1 cellular context compared by ENCODE assay signal in genomic region chr20:44208770-44209169, GRCh38.
TF ChIP-seq lines count a peak whose summit lies in the region.

No MANE protein-coding gene starts in this region.

TF ChIP-seq in HepG2, 621 proteins besides CTCF, POLR2A, EP300 and RAD21 (continued from another document and continues in another):
- no peak for TF ChIP-seq PRDM4 (CRISPR knock-in tag; IDR thresholded peaks at IDR 0.05; ENCODE audit: borderline replicate concordance)
- TF ChIP-seq, protein P1, sequence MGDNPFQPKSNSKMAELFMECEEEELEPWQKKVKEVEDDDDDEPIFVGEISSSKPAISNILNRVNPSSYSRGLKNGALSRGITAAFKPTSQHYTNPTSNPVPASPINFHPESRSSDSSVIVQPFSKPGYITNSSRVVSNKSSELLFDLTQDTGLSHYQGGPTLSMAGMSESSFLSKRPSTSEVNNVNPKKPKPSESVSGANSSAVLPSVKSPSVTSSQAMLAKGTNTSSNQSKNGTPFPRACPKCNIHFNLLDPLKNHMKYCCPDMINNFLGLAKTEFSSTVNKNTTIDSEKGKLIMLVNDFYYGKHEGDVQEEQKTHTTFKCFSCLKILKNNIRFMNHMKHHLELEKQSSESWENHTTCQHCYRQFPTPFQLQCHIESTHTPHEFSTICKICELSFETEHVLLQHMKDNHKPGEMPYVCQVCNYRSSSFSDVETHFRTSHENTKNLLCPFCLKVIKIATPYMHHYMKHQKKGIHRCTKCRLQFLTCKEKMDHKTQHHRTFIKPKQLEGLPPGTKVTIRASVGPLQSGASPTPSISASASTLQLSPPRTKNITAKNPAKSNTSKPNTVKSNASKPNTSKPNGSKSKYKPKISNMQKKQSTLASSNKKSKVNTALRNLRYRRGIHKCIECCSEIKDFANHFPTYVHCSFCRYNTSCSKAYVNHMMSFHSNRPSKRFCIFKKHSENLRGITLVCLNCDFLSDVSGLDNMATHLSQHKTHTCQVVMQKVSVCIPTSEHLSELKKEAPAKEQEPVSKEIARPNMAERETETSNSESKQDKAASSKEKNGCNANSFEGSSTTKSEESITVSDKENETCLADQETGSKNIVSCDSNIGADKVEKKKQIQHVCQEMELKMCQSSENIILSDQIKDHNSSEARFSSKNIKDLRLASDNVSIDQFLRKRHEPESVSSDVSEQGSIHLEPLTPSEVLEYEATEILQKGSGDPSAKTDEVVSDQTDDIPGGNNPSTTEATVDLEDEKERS (CRISPR knock-in tag; IDR thresholded peaks at IDR 0.05): no peak
- no peak for TF ChIP-seq ZNF207 (IDR thresholded peaks at IDR 0.05; ENCODE audit: borderline replicate concordance)
- peak; percentile 68; the same call in 1 of the 2 replicates for TF ChIP-seq ARID4A (CRISPR knock-in tag; IDR thresholded peaks at IDR 0.05; ENCODE audit: borderline replicate concordance)
- peak; percentile 93; the same call in 2 of the 3 replicates for TF ChIP-seq MXI1 (IDR thresholded peaks at IDR 0.05; ENCODE audit: borderline replicate concordance, low read depth, low read length)
- no peak for TF ChIP-seq TEAD2 (CRISPR knock-in tag; IDR thresholded peaks at IDR 0.05)
- no peak for TF ChIP-seq ZNF724P (CRISPR knock-in tag; IDR thresholded peaks at IDR 0.05; ENCODE audit: borderline replicate concordance)
- no peak for TF ChIP-seq DR1 (CRISPR knock-in tag; IDR thresholded peaks at IDR 0.05)
- TF ChIP-seq TARDBP (CRISPR knock-in tag; IDR thresholded peaks at IDR 0.05): 0 out of 2 replicates have a peak, but pooled peaks have one; percentile 26
- TF ChIP-seq KDM6A (CRISPR knock-in tag; IDR thresholded peaks at IDR 0.05; ENCODE audit: low read depth): no peak; the same call in 1 of the 2 replicates
- no peak for TF ChIP-seq TOE1 (CRISPR knock-in tag; IDR thresholded peaks at IDR 0.05)
- no peak for TF ChIP-seq NR2F2 (IDR thresholded peaks at IDR 0.05; ENCODE audit: borderline replicate concordance, low read depth)
- no peak for TF ChIP-seq NFYB (CRISPR knock-in tag; IDR thresholded peaks at IDR 0.05)
- TF ChIP-seq ZNF253 (CRISPR knock-in tag; IDR thresholded peaks at IDR 0.05; ENCODE audit: borderline replicate concordance): no peak
- no peak for TF ChIP-seq STAT6 (CRISPR knock-in tag; IDR thresholded peaks at IDR 0.05; ENCODE audit: borderline replicate concordance)
- TF ChIP-seq ZFP82 (CRISPR knock-in tag; IDR thresholded peaks at IDR 0.05; ENCODE audit: borderline replicate concordance): no peak
- peak; percentile 99 for TF ChIP-seq SAP130 (CRISPR knock-in tag; IDR thresholded peaks at IDR 0.05; ENCODE audit: low read depth)
- TF ChIP-seq, protein P2, sequence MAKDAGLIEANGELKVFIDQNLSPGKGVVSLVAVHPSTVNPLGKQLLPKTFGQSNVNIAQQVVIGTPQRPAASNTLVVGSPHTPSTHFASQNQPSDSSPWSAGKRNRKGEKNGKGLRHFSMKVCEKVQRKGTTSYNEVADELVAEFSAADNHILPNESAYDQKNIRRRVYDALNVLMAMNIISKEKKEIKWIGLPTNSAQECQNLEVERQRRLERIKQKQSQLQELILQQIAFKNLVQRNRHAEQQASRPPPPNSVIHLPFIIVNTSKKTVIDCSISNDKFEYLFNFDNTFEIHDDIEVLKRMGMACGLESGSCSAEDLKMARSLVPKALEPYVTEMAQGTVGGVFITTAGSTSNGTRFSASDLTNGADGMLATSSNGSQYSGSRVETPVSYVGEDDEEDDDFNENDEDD (CRISPR knock-in tag; IDR thresholded peaks at IDR 0.05; ENCODE audit: borderline replicate concordance): no peak; the same call in 1 of the 2 replicates
- TF ChIP-seq CREB1 (IDR thresholded peaks at IDR 0.05): no peak
- TF ChIP-seq CREB1 (CRISPR knock-in tag; IDR thresholded peaks at IDR 0.05): no peak
- TF ChIP-seq ZNF343 (CRISPR knock-in tag; IDR thresholded peaks at IDR 0.05): no peak
- TF ChIP-seq ZNF784 (CRISPR knock-in tag; IDR thresholded peaks at IDR 0.05; ENCODE audit: borderline replicate concordance): no peak
- no peak for TF ChIP-seq SIX1 (CRISPR knock-in tag; IDR thresholded peaks at IDR 0.05; ENCODE audit: borderline replicate concordance)
- TF ChIP-seq ZNF30 (CRISPR knock-in tag; IDR thresholded peaks at IDR 0.05): no peak
- TF ChIP-seq, protein P3, sequence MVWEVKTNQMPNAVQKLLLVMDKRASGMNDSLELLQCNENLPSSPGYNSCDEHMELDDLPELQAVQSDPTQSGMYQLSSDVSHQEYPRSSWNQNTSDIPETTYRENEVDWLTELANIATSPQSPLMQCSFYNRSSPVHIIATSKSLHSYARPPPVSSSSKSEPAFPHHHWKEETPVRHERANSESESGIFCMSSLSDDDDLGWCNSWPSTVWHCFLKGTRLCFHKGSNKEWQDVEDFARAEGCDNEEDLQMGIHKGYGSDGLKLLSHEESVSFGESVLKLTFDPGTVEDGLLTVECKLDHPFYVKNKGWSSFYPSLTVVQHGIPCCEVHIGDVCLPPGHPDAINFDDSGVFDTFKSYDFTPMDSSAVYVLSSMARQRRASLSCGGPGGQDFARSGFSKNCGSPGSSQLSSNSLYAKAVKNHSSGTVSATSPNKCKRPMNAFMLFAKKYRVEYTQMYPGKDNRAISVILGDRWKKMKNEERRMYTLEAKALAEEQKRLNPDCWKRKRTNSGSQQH (CRISPR knock-in tag; IDR thresholded peaks at IDR 0.05; ENCODE audit: low read depth): no peak
- no peak for TF ChIP-seq FOXK1 (CRISPR knock-in tag; IDR thresholded peaks at IDR 0.05; ENCODE audit: borderline replicate concordance, low read depth)
- TF ChIP-seq ZNF703 (CRISPR knock-in tag; IDR thresholded peaks at IDR 0.05; ENCODE audit: borderline replicate concordance): no peak
- TF ChIP-seq KAT7 (CRISPR knock-in tag; IDR thresholded peaks at IDR 0.05; ENCODE audit: borderline replicate concordance): peak; percentile 82; the same call in 1 of the 2 replicates
- no peak for TF ChIP-seq ZNF782 (CRISPR knock-in tag; IDR thresholded peaks at IDR 0.05; ENCODE audit: borderline replicate concordance)
- TF ChIP-seq NFKBIZ (CRISPR knock-in tag; IDR thresholded peaks at IDR 0.05): no peak
- TF ChIP-seq HMG20B (CRISPR knock-in tag; conservative IDR thresholded peaks at IDR 0.05): no peak
- no peak for TF ChIP-seq ADNP (CRISPR knock-in tag; IDR thresholded peaks at IDR 0.05)
- TF ChIP-seq BRD4 (CRISPR knock-in tag; IDR thresholded peaks at IDR 0.05): no peak
- TF ChIP-seq CREM (IDR thresholded peaks at IDR 0.05): no peak
- no peak for TF ChIP-seq CREM (CRISPR knock-in tag; IDR thresholded peaks at IDR 0.05)
- TF ChIP-seq KLF12 (CRISPR knock-in tag; IDR thresholded peaks at IDR 0.05; ENCODE audit: borderline replicate concordance): no peak
- TF ChIP-seq ZKSCAN1 (IDR thresholded peaks at IDR 0.05; ENCODE audit: low read length): peak; percentile 27; the same call in 1 of the 2 replicates
- no peak for TF ChIP-seq GABPA (IDR thresholded peaks at IDR 0.05; ENCODE audit: low read depth, low read length)
- peak; percentile 23; the same call in 1 of the 2 replicates for TF ChIP-seq GABPA (CRISPR knock-in tag; IDR thresholded peaks at IDR 0.05; ENCODE audit: low read depth)
- TF ChIP-seq, protein P4, sequence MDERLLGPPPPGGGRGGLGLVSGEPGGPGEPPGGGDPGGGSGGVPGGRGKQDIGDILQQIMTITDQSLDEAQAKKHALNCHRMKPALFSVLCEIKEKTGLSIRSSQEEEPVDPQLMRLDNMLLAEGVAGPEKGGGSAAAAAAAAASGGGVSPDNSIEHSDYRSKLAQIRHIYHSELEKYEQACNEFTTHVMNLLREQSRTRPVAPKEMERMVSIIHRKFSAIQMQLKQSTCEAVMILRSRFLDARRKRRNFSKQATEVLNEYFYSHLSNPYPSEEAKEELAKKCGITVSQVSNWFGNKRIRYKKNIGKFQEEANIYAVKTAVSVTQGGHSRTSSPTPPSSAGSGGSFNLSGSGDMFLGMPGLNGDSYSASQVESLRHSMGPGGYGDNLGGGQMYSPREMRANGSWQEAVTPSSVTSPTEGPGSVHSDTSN (CRISPR knock-in tag; IDR thresholded peaks at IDR 0.05): no peak
- no peak for TF ChIP-seq HNRNPUL1 (IDR thresholded peaks at IDR 0.05; ENCODE audit: low read depth, low read length)
- peak; percentile 39; the same call in 1 of the 2 replicates for TF ChIP-seq HDAC1 (CRISPR knock-in tag; IDR thresholded peaks at IDR 0.05)
- 0 out of 2 replicates have a peak, but pooled peaks have one; percentile 57 for TF ChIP-seq ZNF614 (CRISPR knock-in tag; IDR thresholded peaks at IDR 0.05; ENCODE audit: borderline replicate concordance)
- no peak for TF ChIP-seq SP2 (CRISPR knock-in tag; IDR thresholded peaks at IDR 0.05)
- TF ChIP-seq, protein P5, sequence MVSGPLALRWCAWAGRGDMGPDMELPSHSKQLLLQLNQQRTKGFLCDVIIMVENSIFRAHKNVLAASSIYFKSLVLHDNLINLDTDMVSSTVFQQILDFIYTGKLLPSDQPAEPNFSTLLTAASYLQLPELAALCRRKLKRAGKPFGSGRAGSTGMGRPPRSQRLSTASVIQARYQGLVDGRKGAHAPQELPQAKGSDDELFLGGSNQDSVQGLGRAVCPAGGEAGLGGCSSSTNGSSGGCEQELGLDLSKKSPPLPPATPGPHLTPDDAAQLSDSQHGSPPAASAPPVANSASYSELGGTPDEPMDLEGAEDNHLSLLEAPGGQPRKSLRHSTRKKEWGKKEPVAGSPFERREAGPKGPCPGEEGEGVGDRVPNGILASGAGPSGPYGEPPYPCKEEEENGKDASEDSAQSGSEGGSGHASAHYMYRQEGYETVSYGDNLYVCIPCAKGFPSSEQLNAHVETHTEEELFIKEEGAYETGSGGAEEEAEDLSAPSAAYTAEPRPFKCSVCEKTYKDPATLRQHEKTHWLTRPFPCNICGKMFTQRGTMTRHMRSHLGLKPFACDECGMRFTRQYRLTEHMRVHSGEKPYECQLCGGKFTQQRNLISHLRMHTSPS (CRISPR knock-in tag; IDR thresholded peaks at IDR 0.05; ENCODE audit: low read depth): no peak
- TF ChIP-seq SALL1 (CRISPR knock-in tag; IDR thresholded peaks at IDR 0.05): no peak; the same call in 1 of the 2 replicates
- TF ChIP-seq ASH2L (IDR thresholded peaks at IDR 0.05; ENCODE audit: insufficient read length, low read depth, low read length): no peak
- no peak for TF ChIP-seq ZSCAN9 (CRISPR knock-in tag; IDR thresholded peaks at IDR 0.05; ENCODE audit: borderline replicate concordance)
